31 cellular contexts compared by ENCODE assay signal in the genomic region with DNA sequence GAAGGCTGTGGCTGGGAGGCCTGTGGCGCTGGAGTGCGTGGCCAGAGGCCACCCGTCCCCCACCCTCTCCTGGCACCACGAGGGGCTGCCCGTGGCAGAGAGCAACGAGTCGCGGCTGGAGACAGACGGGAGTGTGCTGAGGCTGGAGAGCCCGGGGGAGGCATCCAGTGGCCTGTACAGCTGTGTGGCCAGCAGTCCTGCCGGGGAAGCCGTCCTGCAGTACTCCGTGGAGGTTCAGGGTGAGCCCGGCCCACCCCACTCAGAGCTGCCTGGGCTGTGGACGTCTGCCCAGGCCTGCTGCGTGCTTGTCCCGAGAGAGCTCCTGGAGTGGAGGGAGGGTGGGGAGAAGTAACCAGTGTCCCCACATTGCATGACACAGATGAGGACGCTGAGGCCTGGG.
"Had no signal": no experiment of that assay in that cellular context is flagged by ENCODE, and none has a peak within 500 bp of the region (broad histone marks: within the 10 kb centered on the region; RNA-seq: fewer than 3 reads in every experiment).

No MANE protein-coding gene starts in this region.

- H3K9me3 Mint-ChIP-seq: activated CD4-positive, alpha-beta memory T cell treated with anti-CD3 and anti-CD28 coated beads, Interleukin-2, amount 10 ng/mL, durations not matched to agents 7 days and 5 days; activated naive CD4-positive, alpha-beta T cell treated with anti-CD3 and anti-CD28 coated beads, Interleukin-2, amount 10 ng/mL, durations not matched to agents 7 days and 5 days; activated naive CD8-positive, alpha-beta T cell treated with anti-CD3 and anti-CD28 coated beads, Interleukin-2, amount 10 ng/mL, durations not matched to agents 7 days and 5 days; activated T-helper 2 cell treated with anti-CD3 and anti-CD28 coated beads, Interferon-gamma antibody, Interleukin-2, Interleukin-4, amounts not matched to agents 10 μg/mL and 5 μg/mL and 100 μg/mL, durations not matched to agents 14 hours and 24 hours and 36 hours; T-helper 1 cell treated with Interleukin-12 subunit alpha and Interleukin-12 subunit beta and Interleukin-4 antibody, amounts not matched to agents 30 μg/mL and 1 μg/mL, for 36 hours had no signal

- H3K4me3 ChIP-seq: adrenal gland, MG63, SJSA1 had no signal

- H3K4me1 Mint-ChIP-seq: activated CD4-positive, alpha-beta memory T cell treated with anti-CD3 and anti-CD28 coated beads, Interleukin-2, amount 10 ng/mL, durations not matched to agents 7 days and 5 days; activated CD4-positive, alpha-beta T cell treated with anti-CD3 and anti-CD28 coated beads for 36 hours; activated naive CD4-positive, alpha-beta T cell treated with anti-CD3 and anti-CD28 coated beads, Interleukin-2, amount 10 ng/mL, durations not matched to agents 7 days and 5 days; activated naive CD8-positive, alpha-beta T cell treated with anti-CD3 and anti-CD28 coated beads, Interleukin-2, amount 10 ng/mL, durations not matched to agents 7 days and 5 days had no signal

- H3K27me3 Mint-ChIP-seq: activated CD4-positive, alpha-beta memory T cell treated with anti-CD3 and anti-CD28 coated beads, Interleukin-2, amount 10 ng/mL, durations not matched to agents 7 days and 5 days; activated CD4-positive, alpha-beta T cell treated with anti-CD3 and anti-CD28 coated beads for 36 hours; activated naive CD4-positive, alpha-beta T cell treated with anti-CD3 and anti-CD28 coated beads, Interleukin-2, amount 10 ng/mL, durations not matched to agents 7 days and 5 days had no signal

- H3K27ac Mint-ChIP-seq: activated CD4-positive, alpha-beta memory T cell treated with anti-CD3 and anti-CD28 coated beads, Interleukin-2, amount 10 ng/mL, durations not matched to agents 7 days and 5 days; activated CD4-positive, alpha-beta T cell treated with anti-CD3 and anti-CD28 coated beads for 36 hours; activated naive CD4-positive, alpha-beta T cell treated with anti-CD3 and anti-CD28 coated beads, Interleukin-2, amount 10 ng/mL, durations not matched to agents 7 days and 5 days; activated naive CD8-positive, alpha-beta T cell treated with anti-CD3 and anti-CD28 coated beads, Interleukin-2, amount 10 ng/mL, durations not matched to agents 7 days and 5 days; activated T-helper 2 cell treated with anti-CD3 and anti-CD28 coated beads, Interferon-gamma antibody, Interleukin-2, Interleukin-4, amounts not matched to agents 10 μg/mL and 5 μg/mL and 100 μg/mL, durations not matched to agents 14 hours and 24 hours and 36 hours; T-helper 1 cell treated with Interleukin-12 subunit alpha and Interleukin-12 subunit beta and Interleukin-4 antibody, amounts not matched to agents 30 μg/mL and 1 μg/mL, for 36 hours had no signal

- DNase-seq: activated CD4-positive, alpha-beta memory T cell treated with anti-CD3 and anti-CD28 coated beads, Interleukin-2, amount 10 ng/mL, durations not matched to agents 7 days and 5 days; activated CD4-positive, alpha-beta T cell treated with anti-CD3 and anti-CD28 coated beads for 36 hours; activated CD4-positive, alpha-beta T cell treated with anti-CD3 and anti-CD28 coated beads, Interleukin-2, amount 50 U/mL, for 1 hour; activated CD4-positive, CD25-positive, alpha-beta regulatory T cell; activated gamma-delta T cell treated with Interleukin-2 at 50 U/mL for 16 hours; activated naive CD4-positive, alpha-beta T cell treated with anti-CD3 and anti-CD28 coated beads, Interleukin-2, amount 10 ng/mL, durations not matched to agents 7 days and 5 days; activated naive CD8-positive, alpha-beta T cell treated with anti-CD3 and anti-CD28 coated beads, Interleukin-2, amount 10 ng/mL, durations not matched to agents 7 days and 5 days; activated T-cell treated with anti-CD3 and anti-CD28 coated beads for 4 hours; activated T-cell treated with anti-CD3 and anti-CD28 coated beads, Interleukin-2, amount 50 U/mL, for 48 hours; adrenal gland; anterior cingulate cortex; MG63; MV-4-11; NCI-H1092 treated with DMSO at 0.1 percent for 48 hours; NCI-H1417 treated with DMSO at 0.1 percent for 48 hours; NCI-H1694; NCI-H2029; NCI-H2107; NCI-H2171 treated with DMSO at 0.1 percent for 48 hours; NCI-H226; NCI-H526 treated with DMSO at 0.1 percent for 48 hours; NCI-H82; RPMI8226; SHP77; T-helper 9 cell had no signal

- FAIRE-seq: HepG2 had no signal

- H3K9me3 ChIP-seq: adrenal gland, MG63, SJSA1 had no signal

- H3K4me3 Mint-ChIP-seq: activated CD4-positive, alpha-beta memory T cell treated with anti-CD3 and anti-CD28 coated beads, Interleukin-2, amount 10 ng/mL, durations not matched to agents 7 days and 5 days; activated CD4-positive, alpha-beta T cell treated with anti-CD3 and anti-CD28 coated beads for 36 hours; activated naive CD4-positive, alpha-beta T cell treated with anti-CD3 and anti-CD28 coated beads, Interleukin-2, amount 10 ng/mL, durations not matched to agents 7 days and 5 days; activated naive CD8-positive, alpha-beta T cell treated with anti-CD3 and anti-CD28 coated beads, Interleukin-2, amount 10 ng/mL, durations not matched to agents 7 days and 5 days; T-helper 1 cell treated with Interleukin-12 subunit alpha and Interleukin-12 subunit beta and Interleukin-4 antibody, amounts not matched to agents 30 μg/mL and 1 μg/mL, for 36 hours had no signal

- ATAC-seq: activated CD4-positive, alpha-beta T cell treated with anti-CD3 and anti-CD28 coated beads for 36 hours; HepG2; SK-N-SH treated with all-trans-retinoic acid at 6 μM for 48 hours had no signal

- H3K36me3 ChIP-seq: adrenal gland, MG63, SJSA1 had no signal

- H3K27me3 ChIP-seq: adrenal gland, MG63, SJSA1 had no signal

- H3K4me1 ChIP-seq: adrenal gland had no signal

- H3K27ac ChIP-seq: adrenal gland, SJSA1, VCaP had no signal

- H3K36me3 Mint-ChIP-seq: activated naive CD4-positive, alpha-beta T cell treated with anti-CD3 and anti-CD28 coated beads, Interleukin-2, amount 10 ng/mL, durations not matched to agents 7 days and 5 days; activated naive CD8-positive, alpha-beta T cell treated with anti-CD3 and anti-CD28 coated beads, Interleukin-2, amount 10 ng/mL, durations not matched to agents 7 days and 5 days had no signal
